1 cellular context compared by ENCODE assay signal in the genomic region with DNA sequence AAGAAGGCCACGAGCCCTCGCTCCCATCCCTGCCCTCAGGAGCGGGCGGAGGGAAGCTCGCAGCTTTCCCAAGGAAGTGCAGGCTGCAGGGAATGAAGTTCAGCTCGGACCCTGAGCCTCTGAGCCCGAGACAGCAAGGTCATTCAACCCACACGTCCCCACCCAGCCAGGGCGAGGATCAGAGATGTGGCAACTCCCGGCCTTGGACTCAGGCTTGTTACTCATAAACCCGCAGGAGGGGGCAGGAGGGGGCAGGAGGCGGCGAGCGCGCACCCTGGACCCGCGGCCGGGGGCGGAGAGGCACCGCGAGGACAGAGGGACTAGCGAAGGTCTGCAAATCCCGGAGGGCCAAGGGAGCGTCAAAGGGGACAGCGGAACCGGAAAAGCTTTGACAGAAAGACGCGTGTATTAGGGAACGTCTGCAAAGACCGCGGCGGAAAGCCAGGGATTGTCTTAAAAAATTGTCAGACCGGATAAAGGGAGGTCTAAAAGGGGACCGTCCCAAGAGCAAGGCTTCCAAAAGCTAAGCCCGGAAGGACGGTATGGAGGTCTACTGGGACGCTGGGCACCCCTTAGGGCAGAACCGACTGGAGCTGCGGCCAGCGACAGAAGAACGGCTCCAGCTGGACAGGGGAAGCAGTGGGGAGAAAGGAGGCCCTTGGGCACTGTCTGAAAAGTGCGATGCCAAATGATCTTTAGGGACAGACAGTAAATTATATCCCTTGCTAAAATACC.
A peak's percentile ranks its signal among the peaks of the same experiment; 100 is the strongest.
TF ChIP-seq lines count a peak whose summit lies in the region.

No MANE protein-coding gene starts in this region.

TF ChIP-seq in HepG2, 621 proteins besides CTCF, POLR2A, EP300 and RAD21 (continued from another document and continues in another):
- TF ChIP-seq ATF6 (CRISPR knock-in tag; conservative IDR thresholded peaks at IDR 0.05) (peak; percentile 81), AKAP8 (CRISPR knock-in tag; IDR thresholded peaks at IDR 0.05) (peak; percentile 99), ZBTB40 (IDR thresholded peaks at IDR 0.05) (no peak; the same call in 1 of the 2 replicates), ZBTB40 (CRISPR knock-in tag; IDR thresholded peaks at IDR 0.05) (peak; percentile 81; the same call in 1 of the 2 replicates), RAD51 (IDR thresholded peaks at IDR 0.05; ENCODE audit: borderline replicate concordance) (no peak), ZSCAN29 (CRISPR knock-in tag; conservative IDR thresholded peaks at IDR 0.05) (peak; percentile 99), ZMYM4 (CRISPR knock-in tag; IDR thresholded peaks at IDR 0.05) (peak; percentile 98), FOXC1 (CRISPR knock-in tag; IDR thresholded peaks at IDR 0.05; ENCODE audit: borderline replicate concordance) (peak; percentile 92; the same call in 1 of the 2 replicates), NBN (conservative IDR thresholded peaks at IDR 0.05) (0 out of 2 replicates have a peak, but pooled peaks have one; percentile 15), ZNF788 (CRISPR knock-in tag; IDR thresholded peaks at IDR 0.05; ENCODE audit: borderline replicate concordance) (peak; percentile 100), ZFP36L2 (CRISPR knock-in tag; IDR thresholded peaks at IDR 0.05) (peak; percentile 95), ZNF773 (CRISPR knock-in tag; IDR thresholded peaks at IDR 0.05; ENCODE audit: borderline replicate concordance) (peak; percentile 84; the same call in 1 of the 2 replicates), AKNA (CRISPR knock-in tag; IDR thresholded peaks at IDR 0.05; ENCODE audit: borderline replicate concordance) (0 out of 2 replicates have a peak, but pooled peaks have one; percentile 40), HNRNPL (IDR thresholded peaks at IDR 0.05; ENCODE audit: low read depth, low read length) (no peak; the same call in 1 of the 2 replicates), ZNF512B (CRISPR knock-in tag; IDR thresholded peaks at IDR 0.05; ENCODE audit: borderline replicate concordance) (no peak), ZMYM2 (CRISPR knock-in tag; IDR thresholded peaks at IDR 0.05) (peak; percentile 95), CCDC6 (CRISPR knock-in tag; IDR thresholded peaks at IDR 0.05) (no peak), TAF15 (IDR thresholded peaks at IDR 0.05; ENCODE audit: low read depth, low read length, poor library complexity, severe bottlenecking) (peak; percentile 100), STAG1 (CRISPR knock-in tag; IDR thresholded peaks at IDR 0.05) (peak; percentile 31; the same call in 1 of the 2 replicates)
- TF ChIP-seq, protein P1, sequence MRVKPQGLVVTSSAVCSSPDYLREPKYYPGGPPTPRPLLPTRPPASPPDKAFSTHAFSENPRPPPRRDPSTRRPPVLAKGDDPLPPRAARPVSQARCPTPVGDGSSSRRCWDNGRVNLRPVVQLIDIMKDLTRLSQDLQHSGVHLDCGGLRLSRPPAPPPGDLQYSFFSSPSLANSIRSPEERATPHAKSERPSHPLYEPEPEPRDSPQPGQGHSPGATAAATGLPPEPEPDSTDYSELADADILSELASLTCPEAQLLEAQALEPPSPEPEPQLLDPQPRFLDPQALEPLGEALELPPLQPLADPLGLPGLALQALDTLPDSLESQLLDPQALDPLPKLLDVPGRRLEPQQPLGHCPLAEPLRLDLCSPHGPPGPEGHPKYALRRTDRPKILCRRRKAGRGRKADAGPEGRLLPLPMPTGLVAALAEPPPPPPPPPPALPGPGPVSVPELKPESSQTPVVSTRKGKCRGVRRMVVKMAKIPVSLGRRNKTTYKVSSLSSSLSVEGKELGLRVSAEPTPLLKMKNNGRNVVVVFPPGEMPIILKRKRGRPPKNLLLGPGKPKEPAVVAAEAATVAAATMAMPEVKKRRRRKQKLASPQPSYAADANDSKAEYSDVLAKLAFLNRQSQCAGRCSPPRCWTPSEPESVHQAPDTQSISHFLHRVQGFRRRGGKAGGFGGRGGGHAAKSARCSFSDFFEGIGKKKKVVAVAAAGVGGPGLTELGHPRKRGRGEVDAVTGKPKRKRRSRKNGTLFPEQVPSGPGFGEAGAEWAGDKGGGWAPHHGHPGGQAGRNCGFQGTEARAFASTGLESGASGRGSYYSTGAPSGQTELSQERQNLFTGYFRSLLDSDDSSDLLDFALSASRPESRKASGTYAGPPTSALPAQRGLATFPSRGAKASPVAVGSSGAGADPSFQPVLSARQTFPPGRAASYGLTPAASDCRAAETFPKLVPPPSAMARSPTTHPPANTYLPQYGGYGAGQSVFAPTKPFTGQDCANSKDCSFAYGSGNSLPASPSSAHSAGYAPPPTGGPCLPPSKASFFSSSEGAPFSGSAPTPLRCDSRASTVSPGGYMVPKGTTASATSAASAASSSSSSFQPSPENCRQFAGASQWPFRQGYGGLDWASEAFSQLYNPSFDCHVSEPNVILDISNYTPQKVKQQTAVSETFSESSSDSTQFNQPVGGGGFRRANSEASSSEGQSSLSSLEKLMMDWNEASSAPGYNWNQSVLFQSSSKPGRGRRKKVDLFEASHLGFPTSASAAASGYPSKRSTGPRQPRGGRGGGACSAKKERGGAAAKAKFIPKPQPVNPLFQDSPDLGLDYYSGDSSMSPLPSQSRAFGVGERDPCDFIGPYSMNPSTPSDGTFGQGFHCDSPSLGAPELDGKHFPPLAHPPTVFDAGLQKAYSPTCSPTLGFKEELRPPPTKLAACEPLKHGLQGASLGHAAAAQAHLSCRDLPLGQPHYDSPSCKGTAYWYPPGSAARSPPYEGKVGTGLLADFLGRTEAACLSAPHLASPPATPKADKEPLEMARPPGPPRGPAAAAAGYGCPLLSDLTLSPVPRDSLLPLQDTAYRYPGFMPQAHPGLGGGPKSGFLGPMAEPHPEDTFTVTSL (CRISPR knock-in tag; IDR thresholded peaks at IDR 0.05; ENCODE audit: borderline replicate concordance), result no peak
